In genomic region chr15:63474810-63475316, GRCh38 we compare ENCODE assay signal across 8 cellular contexts. TPM values are rescaled to one million over a fixed set of nuclear protein-coding genes. Genes with fewer than 3 reads are reported as not detected.
A peak's percentile ranks its signal among the peaks of the same experiment; 100 is the strongest.
DNase-seq lines count a peak whose midpoint lies in the region; ATAC-seq, FAIRE-seq and TF ChIP-seq lines count a peak whose summit lies in the region.

No MANE protein-coding gene starts in this region.

- no peak overlapping the region for H3K4me3 Mint-ChIP-seq in activated naive CD8-positive, alpha-beta T cell treated with anti-CD3 and anti-CD28 coated beads, Interleukin-2, amount 10 ng/mL, durations not matched to agents 7 days and 5 days

- DNase-seq in GM12891 (ENCODE audit: insufficient read length, low spot score) (no peak), sciatic nerve (ENCODE audit: low spot score) (no peak), omental fat pad (ENCODE audit: low spot score) (no peak), DMS153 treated with DMSO at 0.1 percent for 48 hours (lab: John Stamatoyannopoulos, UW; ENCODE audit: unreplicated experiment) (no peak), HuH-7 (ENCODE audit: low spot score) (no peak)
- no peak for DNase-seq in activated naive CD8-positive, alpha-beta T cell treated with anti-CD3 and anti-CD28 coated beads, Interleukin-2, amount 10 ng/mL, durations not matched to agents 7 days and 5 days

- H3K36me3 Mint-ChIP-seq in activated naive CD8-positive, alpha-beta T cell treated with anti-CD3 and anti-CD28 coated beads, Interleukin-2, amount 10 ng/mL, durations not matched to agents 7 days and 5 days = no peaks in the 10 kb centered on the region

- intact Hi-C loops in sciatic nerve (cut with DNase I) = no loop called here

- POLR2A ChIA-PET in activated naive CD8-positive, alpha-beta T cell treated with anti-CD3 and anti-CD28 coated beads, Interleukin-2, amount 10 ng/mL, durations not matched to agents 7 days and 5 days (lab: Charles Lee) = interaction anchor here (2.1 kb wide), 1 partner anchor 126 kb away, joined by 6 read pairs; no protein-coding TSS in a partner anchor

- H3K9me3 Mint-ChIP-seq in activated naive CD8-positive, alpha-beta T cell treated with anti-CD3 and anti-CD28 coated beads, Interleukin-2, amount 10 ng/mL, durations not matched to agents 7 days and 5 days = no peaks in the 10 kb centered on the region

- peak overlapping the region; percentile 58 for H3K27ac Mint-ChIP-seq in activated naive CD8-positive, alpha-beta T cell treated with anti-CD3 and anti-CD28 coated beads, Interleukin-2, amount 10 ng/mL, durations not matched to agents 7 days and 5 days

- TF ChIP-seq CTCF in omental fat pad (IDR thresholded peaks at IDR 0.05) = no peak

- no peaks in the 10 kb centered on the region for H3K27me3 Mint-ChIP-seq in activated naive CD8-positive, alpha-beta T cell treated with anti-CD3 and anti-CD28 coated beads, Interleukin-2, amount 10 ng/mL, durations not matched to agents 7 days and 5 days

- peak; percentile 92 for FAIRE-seq in GM12891 (lab: Jason Lieb, UNC)

- ATAC-seq in GM19467 (IDR thresholded peaks at IDR 0.05; ENCODE audit: unreplicated experiment) (peak; percentile 59), HG03469 (IDR thresholded peaks at IDR 0.05; ENCODE audit: unreplicated experiment) (peak; percentile 40), sciatic nerve (peak; percentile 51), omental fat pad (ENCODE audit: low FRiP score) (no peak)
- ATAC-seq in activated naive CD8-positive, alpha-beta T cell treated with anti-CD3 and anti-CD28 coated beads, Interleukin-2, amount 10 ng/mL, durations not matched to agents 7 days and 5 days (ENCODE audit: low read depth) = no peak

- H3K4me1 Mint-ChIP-seq in activated naive CD8-positive, alpha-beta T cell treated with anti-CD3 and anti-CD28 coated beads, Interleukin-2, amount 10 ng/mL, durations not matched to agents 7 days and 5 days = peaks cover 34% of the 10 kb centered on the region

- TF ChIP-seq POLR2A in GM12891 (IDR thresholded peaks at IDR 0.05; ENCODE audit: low read depth, low read length) = peak; percentile 59; the same call in 1 of the 2 replicates

TF ChIP-seq in GM12891, 5 proteins besides CTCF, POLR2A, EP300 and RAD21:
- TF ChIP-seq TAF1 (IDR thresholded peaks at IDR 0.05; ENCODE audit: low read depth, low read length) = peak; percentile 60
- no peak for TF ChIP-seq POU2F2 (IDR thresholded peaks at IDR 0.05; ENCODE audit: low read depth, low read length)
- TF ChIP-seq PAX5 (IDR thresholded peaks at IDR 0.05; ENCODE audit: insufficient read depth, low read length, severe bottlenecking) = peak; percentile 98
- peak; percentile 99 for TF ChIP-seq SPI1 (IDR thresholded peaks at IDR 0.05; ENCODE audit: low read depth, low read length)
- 0 out of 2 replicates have a peak, but pooled peaks have one; percentile 26 for TF ChIP-seq POLR2AphosphoS5 (IDR thresholded peaks at IDR 0.05; ENCODE audit: low read depth, low read length)

RNA-seq across cellular contexts. Expression of gene USP3, which starts 29.5 kb away (rescaled TPM):
- 21.5 TPM for polyA plus RNA-seq in GM12891 (2012; ENCODE audit: low read depth, missing spikeins)
- total RNA-seq in activated naive CD8-positive, alpha-beta T cell treated with anti-CD3 and anti-CD28 coated beads, Interleukin-2, amount 10 ng/mL, durations not matched to agents 7 days and 5 days = 10 to 100 TPM; 75.6 to 83.1 TPM
- total RNA-seq in sciatic nerve = 58.2 TPM
- 10 to 100 TPM; 40.4 to 66.2 (median 56.0) TPM for total RNA-seq in omental fat pad

Comparison
In these comparisons a context has a peak if more than half of its experiments do, and no peak if none do; other contexts are left out.
1. ATAC-seq: peak in GM19467 (single experiment), HG03469 (single experiment) and sciatic nerve (single experiment); none in activated naive CD8-positive, alpha-beta T cell treated with anti-CD3 and anti-CD28 coated beads, Interleukin-2, amount 10 ng/mL, durations not matched to agents 7 days and 5 days (single experiment) and omental fat pad (single experiment).